ENCODE assay signal across 15 cellular contexts in genomic region chr2:118842687-118843491, GRCh38. TPM values are rescaled to one million over a fixed set of nuclear protein-coding genes. Genes with fewer than 3 reads are reported as not detected.
DNase-seq lines count a peak whose midpoint lies in the region; ATAC-seq and TF ChIP-seq lines count a peak whose summit lies in the region.
"Had no signal": no experiment of that assay in that cellular context is flagged by ENCODE, and none has a peak within 500 bp of the region (broad histone marks: within the 10 kb centered on the region; RNA-seq: fewer than 3 reads in every experiment).

No MANE protein-coding gene starts in this region.

- H3K79me2 ChIP-seq in PC-3 (ENCODE audit: low read length): 0 out of 2 replicates have a peak, but pooled peaks cover 7% of the 10 kb centered on the region

- DNase-seq in GM10266 (ENCODE audit: extremely low spot score) (peak; percentile 33), T-cell (no peak), gastrocnemius medialis (no peak), DMS153 treated with DMSO at 0.1 percent for 48 hours (lab: John Stamatoyannopoulos, UW; ENCODE audit: unreplicated experiment) (no peak), PC-3 (no peak), ACHN (no peak)
- DNase-seq: activated CD8-positive, alpha-beta memory T cell treated with anti-CD3 and anti-CD28 coated beads, Interleukin-2, amount 50 U/mL, for 4 hours; dermis blood vessel endothelial cell; kidney; NCI-H2081; SIG-M5; stimulated activated CD4-positive, alpha-beta T cell treated with anti-CD3 and anti-CD28 coated beads, Interleukin-4, amount 100 ng/mL, for 24 hours had no signal

- ATAC-seq in T-cell (replicated peaks in 1 of 4) (no peak), gastrocnemius medialis (peak; percentile 5 to 11), PC-3 (no peak), GM18519 (IDR thresholded peaks at IDR 0.05; ENCODE audit: low FRiP score, unreplicated experiment) (no peak)

- peak overlapping the region; percentile 92 to 97 (median 96) for H3K27ac ChIP-seq in gastrocnemius medialis
- H3K27ac ChIP-seq in PC-3 (ENCODE audit: low read length): no peak overlapping the region
- H3K27ac ChIP-seq: HL-60 had no signal

- peaks cover 35 to 43% (median 36%) of the 10 kb centered on the region in 3 donors for H3K4me1 Mint-ChIP-seq in T-cell

- H3K9me3 ChIP-seq in iPS-15b (ENCODE audit: control insufficient read depth, insufficient read depth, low read length) (no peaks in the 10 kb centered on the region), gastrocnemius medialis (no peaks in the 10 kb centered on the region), PC-3 (ENCODE audit: low read length) (no peaks in the 10 kb centered on the region)

- TF ChIP-seq CTCF in GM10266 (IDR thresholded peaks at IDR 0.05; ENCODE audit: control insufficient read depth, insufficient read depth, low read depth, missing control alignments) (no peak), gastrocnemius medialis (IDR thresholded peaks at IDR 0.05 in 4 of 5, conservative IDR thresholded peaks at IDR 0.05 in 1 of 5) (peak in 1 of 5 experiments; percentile 15), PC-3 (conservative IDR thresholded peaks at IDR 0.05; ENCODE audit: low read depth, low read length) (no peak)

- peak overlapping the region; percentile 68 to 89 (median 81) for H3K4me3 Mint-ChIP-seq in T-cell

- H3K4me3 ChIP-seq in iPS-15b (ENCODE audit: low read depth, low read length) (peak overlapping the region; percentile 52), gastrocnemius medialis (peak overlapping the region; percentile 56 to 93 (median 80)), PC-3 (ENCODE audit: low read length) (no peak overlapping the region)

- no TSS peak for BruUV-seq in PC-3 (replicated peaks; lab: Mats Ljungman, UMichigan)

- TF ChIP-seq POLR2A in gastrocnemius medialis (IDR thresholded peaks at IDR 0.05): no peak

- CTCF ChIA-PET in T-cell (lab: Charles Lee) (no interaction called here), PC-3 (lab: Charles Lee) (no interaction called here)

- no peaks in the 10 kb centered on the region for H3K36me3 Mint-ChIP-seq in T-cell

- H3K36me3 ChIP-seq in iPS-15b (ENCODE audit: control insufficient read depth, insufficient read depth, low read length) (no peaks in the 10 kb centered on the region), gastrocnemius medialis (no peaks in the 10 kb centered on the region), PC-3 (ENCODE audit: low read depth, low read length) (no peaks in the 10 kb centered on the region)

- intact Hi-C loops in gastrocnemius medialis (cut with DNase I; ENCODE audit: low total_unique reads): loop anchor here (5.0 kb wide), 1 partner anchor 399 kb away; no protein-coding TSS in a partner anchor
- intact Hi-C loops in PC-3 (cut with micrococcal nuclease): no loop called here

- no peak overlapping the region for H3K27ac Mint-ChIP-seq in T-cell

- no peak overlapping the region for H2AFZ ChIP-seq in PC-3 (ENCODE audit: low read length)

- H3K9me2 ChIP-seq in PC-3 (replicated peaks; ENCODE audit: low read length): no peaks in the 10 kb centered on the region

- peaks cover 70 to 81% of the 10 kb centered on the region in 2 donors for H3K27me3 Mint-ChIP-seq in T-cell

- H3K4me2 ChIP-seq in PC-3 (ENCODE audit: low read length): no peak overlapping the region

- H3K4me1 ChIP-seq in iPS-15b (ENCODE audit: control insufficient read depth, insufficient read depth, low read length): peaks cover 13% of the 10 kb centered on the region
- H3K4me1 ChIP-seq in gastrocnemius medialis: peaks cover 9 to 22% of the 10 kb centered on the region in 2 donors
- H3K4me1 ChIP-seq in PC-3 (ENCODE audit: insufficient read depth, low read length): no peaks in the 10 kb centered on the region

- H4K20me1 ChIP-seq in PC-3 (ENCODE audit: low read length): no peaks in the 10 kb centered on the region

- in situ Hi-C loops in gastrocnemius medialis (cut with MboI; ENCODE audit: low sequenced_read_pairs in 4 of 4) (loop anchor here in 1 of 4 donors (10.0 kb wide), 1 partner anchor 528 kb away; no protein-coding TSS in a partner anchor), ACHN (cut with HindIII; ENCODE audit: low pct_ligation_motif_present, low pct_unique_long_range_greater_than_20kb, low sequenced_read_pairs) (no loop called here)

- H3K9ac ChIP-seq in iPS-15b (ENCODE audit: low read depth, low read length) (no peak overlapping the region), PC-3 (ENCODE audit: low read length) (no peak overlapping the region)

- H3K9me3 Mint-ChIP-seq in T-cell: no peaks in the 10 kb centered on the region

- H3K27me3 ChIP-seq in iPS-15b (ENCODE audit: control insufficient read depth, insufficient read depth, low read length): peaks cover 92% of the 10 kb centered on the region
- no peaks in the 10 kb centered on the region for H3K27me3 ChIP-seq in gastrocnemius medialis
- H3K27me3 ChIP-seq in PC-3 (ENCODE audit: low read length): no peaks in the 10 kb centered on the region

- POLR2A ChIA-PET in T-cell (lab: Charles Lee) (interaction anchor here in 1 of 2 donors (0.6 kb wide), 1 partner anchor 35 kb away, joined by 5 read pairs; no protein-coding TSS in a partner anchor), PC-3 (lab: Charles Lee; ENCODE audit: unreplicated experiment) (no interaction called here)

- H3F3A ChIP-seq in PC-3 (ENCODE audit: low read length, unreplicated experiment): no peaks in the 10 kb centered on the region

RNA-seq across cellular contexts. Expression of gene EN1, which starts 4.6 kb away (rescaled TPM):
- total RNA-seq in T-cell: not detected
- 10 to 100 TPM in 1 of 4 donors, 1 to 10 TPM in 3; 3.9 to 11.0 (median 6.7) TPM for total RNA-seq in gastrocnemius medialis
- total RNA-seq in PC-3 (2014; rRNA removed): 2.3 and 3.2 TPM in 2 replicates
- total RNA-seq: dermis blood vessel endothelial cell had no signal

Comparison
In these comparisons a context has a peak if more than half of its experiments do, and no peak if none do; other contexts are left out.
1. ATAC-seq: peak in gastrocnemius medialis (2 of 2); none in T-cell (0 of 4), PC-3 (single experiment) and GM18519 (single experiment).